In genomic region chr13:76668141-76668540, GRCh38 we compare ENCODE assay signal across 1 cellular context.
TF ChIP-seq lines count a peak whose summit lies in the region.

No MANE protein-coding gene starts in this region.

TF ChIP-seq in SK-N-SH, 30 proteins besides CTCF, POLR2A, EP300 and RAD21 (continued from another document):
- TF ChIP-seq, protein P1, sequence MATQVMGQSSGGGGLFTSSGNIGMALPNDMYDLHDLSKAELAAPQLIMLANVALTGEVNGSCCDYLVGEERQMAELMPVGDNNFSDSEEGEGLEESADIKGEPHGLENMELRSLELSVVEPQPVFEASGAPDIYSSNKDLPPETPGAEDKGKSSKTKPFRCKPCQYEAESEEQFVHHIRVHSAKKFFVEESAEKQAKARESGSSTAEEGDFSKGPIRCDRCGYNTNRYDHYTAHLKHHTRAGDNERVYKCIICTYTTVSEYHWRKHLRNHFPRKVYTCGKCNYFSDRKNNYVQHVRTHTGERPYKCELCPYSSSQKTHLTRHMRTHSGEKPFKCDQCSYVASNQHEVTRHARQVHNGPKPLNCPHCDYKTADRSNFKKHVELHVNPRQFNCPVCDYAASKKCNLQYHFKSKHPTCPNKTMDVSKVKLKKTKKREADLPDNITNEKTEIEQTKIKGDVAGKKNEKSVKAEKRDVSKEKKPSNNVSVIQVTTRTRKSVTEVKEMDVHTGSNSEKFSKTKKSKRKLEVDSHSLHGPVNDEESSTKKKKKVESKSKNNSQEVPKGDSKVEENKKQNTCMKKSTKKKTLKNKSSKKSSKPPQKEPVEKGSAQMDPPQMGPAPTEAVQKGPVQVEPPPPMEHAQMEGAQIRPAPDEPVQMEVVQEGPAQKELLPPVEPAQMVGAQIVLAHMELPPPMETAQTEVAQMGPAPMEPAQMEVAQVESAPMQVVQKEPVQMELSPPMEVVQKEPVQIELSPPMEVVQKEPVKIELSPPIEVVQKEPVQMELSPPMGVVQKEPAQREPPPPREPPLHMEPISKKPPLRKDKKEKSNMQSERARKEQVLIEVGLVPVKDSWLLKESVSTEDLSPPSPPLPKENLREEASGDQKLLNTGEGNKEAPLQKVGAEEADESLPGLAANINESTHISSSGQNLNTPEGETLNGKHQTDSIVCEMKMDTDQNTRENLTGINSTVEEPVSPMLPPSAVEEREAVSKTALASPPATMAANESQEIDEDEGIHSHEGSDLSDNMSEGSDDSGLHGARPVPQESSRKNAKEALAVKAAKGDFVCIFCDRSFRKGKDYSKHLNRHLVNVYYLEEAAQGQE (IDR thresholded peaks at IDR 0.05; ENCODE audit: low read depth, low read length) = no peak
TF ChIP-seq in SK-N-SH: peak in this region for 0.
